ENCODE assay signal across 6 cellular contexts in genomic region chr5:127268342-127268741, GRCh38. TPM values are rescaled to one million over a fixed set of nuclear protein-coding genes. Genes with fewer than 3 reads are reported as not detected.
"Had no signal": no experiment of that assay in that cellular context is flagged by ENCODE, and none has a peak within 500 bp of the region (broad histone marks: within the 10 kb centered on the region; RNA-seq: fewer than 3 reads in every experiment).

No MANE protein-coding gene starts in this region.

RNA-seq across cellular contexts. Expression of gene MEGF10, which starts 22.3 kb away (rescaled TPM):
- total RNA-seq: activated CD4-positive, alpha-beta memory T cell treated with anti-CD3 and anti-CD28 coated beads, Interleukin-2, amount 10 ng/mL, durations not matched to agents 7 days and 5 days; activated CD4-positive, alpha-beta T cell treated with anti-CD3 and anti-CD28 coated beads for 36 hours; activated CD4-positive, alpha-beta T cell treated with anti-CD3 and anti-CD28 coated beads, Interleukin-2, amount 10 ng/mL, durations not matched to agents 7 days and 5 days; activated naive CD8-positive, alpha-beta T cell treated with anti-CD3 and anti-CD28 coated beads for 36 hours; foreskin keratinocyte; T-helper 2 cell treated with Interferon-gamma antibody and Interleukin-4, amounts not matched to agents 100 ng/mL and 5 ng/mL, for 36 hours had no signal
- polyA plus RNA-seq: foreskin keratinocyte had no signal
